7 cellular contexts compared by ENCODE assay signal in genomic region chr12:113667667-113668356, GRCh38.
"Had no signal": no experiment of that assay in that cellular context is flagged by ENCODE, and none has a peak within 500 bp of the region (broad histone marks: within the 10 kb centered on the region; RNA-seq: fewer than 3 reads in every experiment).

No MANE protein-coding gene starts in this region.

- H3K9me3 ChIP-seq: HAP-1 had no signal

- ATAC-seq: GM23338, HCT116 had no signal

- H2AFZ ChIP-seq: GM23338 had no signal

- FAIRE-seq: HTR-8/SVneo had no signal

- H3K36me3 ChIP-seq: HAP-1 had no signal

- H3K4me3 ChIP-seq: GM23338, HAP-1 had no signal

- H3K4me2 ChIP-seq: GM23338 had no signal

- DNase-seq: H7, HFFc6, KG1 had no signal
